Comparison of ENCODE assay signal across 8 cellular contexts in genomic region chr5:180494510-180495181, GRCh38. TPM values are rescaled to one million over a fixed set of nuclear protein-coding genes. Genes with fewer than 3 reads are reported as not detected.
DNase-seq lines count a peak whose midpoint lies in the region; ATAC-seq and TF ChIP-seq lines count a peak whose summit lies in the region.

No MANE protein-coding gene starts in this region.

- BruUV-seq in A673 (replicated peaks; lab: Mats Ljungman, UMichigan), result no TSS peak

- peak overlapping the region; percentile 98 for H3K4me3 ChIP-seq in A673 (ENCODE audit: low read depth, low read length, poor library complexity, severe bottlenecking)
- peak overlapping the region; percentile 84 to 86 for H3K4me3 ChIP-seq in SK-N-SH (ENCODE audit: low read depth in 2 of 2, low read length in 1 of 2)
- peak overlapping the region; percentile 77 for H3K4me3 ChIP-seq in astrocyte of the spinal cord (ENCODE audit: low read depth, low read length)
- H3K4me3 ChIP-seq in iPS-15b (ENCODE audit: low read depth, low read length), result peak overlapping the region; percentile 91
- peak overlapping the region; percentile 79 for H3K4me3 ChIP-seq in skeletal muscle cell (ENCODE audit: low read depth, low read length)

- peaks cover 20% of the 10 kb centered on the region for H3K36me3 ChIP-seq in A673 (ENCODE audit: insufficient read depth, low read length, poor library complexity, severe bottlenecking)
- peaks cover 2 to 12% of the 10 kb centered on the region in 2 experiments for H3K36me3 ChIP-seq in SK-N-SH (replicated peaks in 1 of 2; ENCODE audit: control insufficient read depth in 1 of 2, insufficient read depth in 2 of 2, low read length in 1 of 2)
- peaks cover 4% of the 10 kb centered on the region for H3K36me3 ChIP-seq in iPS-15b (ENCODE audit: control insufficient read depth, insufficient read depth, low read length)

- H3K27ac ChIP-seq in A673 (ENCODE audit: low read depth, low read length, poor library complexity, severe bottlenecking) (peak overlapping the region; percentile 98), SK-N-SH (ENCODE audit: low read depth in 2 of 2, low read length in 1 of 2) (peak overlapping the region; percentile 80 to 83)

- H2AFZ ChIP-seq in SK-N-SH (ENCODE audit: low read depth), result peak overlapping the region; percentile 84

- no peaks in the 10 kb centered on the region for H3K9me2 ChIP-seq in SK-N-SH

- H3K9me3 ChIP-seq in A673 (ENCODE audit: low read depth, low read length, poor library complexity, severe bottlenecking) (no peaks in the 10 kb centered on the region), SK-N-SH (no peaks in the 10 kb centered on the region), iPS-15b (ENCODE audit: control insufficient read depth, insufficient read depth, low read length) (no peaks in the 10 kb centered on the region)

- peak overlapping the region; percentile 92 for H3K4me2 ChIP-seq in SK-N-SH

- TF ChIP-seq CTCF in A673 (conservative IDR thresholded peaks at IDR 0.05; ENCODE audit: low read depth, low read length), result 0 out of 2 replicates have a peak, but pooled peaks have one; percentile 11
- TF ChIP-seq CTCF in SK-N-SH (IDR thresholded peaks at IDR 0.05), result no peak
- TF ChIP-seq CTCF in astrocyte of the spinal cord (IDR thresholded peaks at IDR 0.05; ENCODE audit: low read depth, low read length), result no peak

- H3K4me1 ChIP-seq in A673 (ENCODE audit: insufficient read depth, low read length, poor library complexity, severe bottlenecking) (peaks cover 18% of the 10 kb centered on the region), SK-N-SH (ENCODE audit: control insufficient read depth in 1 of 2, insufficient read depth in 2 of 2, low read depth in 1 of 2, low read length in 1 of 2) (peaks cover 9 to 10% of the 10 kb centered on the region in 2 experiments; a peak in 3 of 4 replicates), iPS-15b (ENCODE audit: control insufficient read depth, insufficient read depth, low read length) (peaks cover 7% of the 10 kb centered on the region)

- DNase-seq in A673 (ENCODE audit: low spot score) (peak; percentile 25), SK-N-SH (peak; percentile 82), astrocyte of the spinal cord (ENCODE audit: low read depth, low spot score) (peak; percentile 28), skeletal muscle cell (ENCODE audit: low read depth) (no peak), NCI-H2029 treated with DMSO at 0.1 percent for 48 hours (lab: John Stamatoyannopoulos, UW) (no peak)

- ATAC-seq in GM18519 (IDR thresholded peaks at IDR 0.05; ENCODE audit: low FRiP score, unreplicated experiment) (peak; percentile 26), HG03039 (IDR thresholded peaks at IDR 0.05; ENCODE audit: unreplicated experiment) (peak; percentile 34)

- no peak for TF ChIP-seq RAD21 in SK-N-SH (IDR thresholded peaks at IDR 0.05; ENCODE audit: low read length)

- 2% methylated on average over 11 of the region's 92 CpGs for WGBS in SK-N-SH (ENCODE audit: low lambda C conversion rate)

- peaks cover 46% of the 10 kb centered on the region for H4K20me1 ChIP-seq in SK-N-SH (ENCODE audit: insufficient read depth)

- peaks cover 54% of the 10 kb centered on the region for H3K79me2 ChIP-seq in SK-N-SH (ENCODE audit: insufficient read depth)

- intact Hi-C loops in A673 (cut with micrococcal nuclease; ENCODE audit: unreplicated experiment), result loop anchor here (5.0 kb wide), 1 partner anchor 142 kb away; the partner anchor contains the start of gene GFPT2

- CTCF ChIA-PET in A673 (lab: Charles Lee), result no interaction called here
- CTCF ChIA-PET in SK-N-SH (lab: Yijun Ruan, JAX), result interaction anchor here (1.5 kb wide), 1 partner anchor 166 kb away, joined by 4 read pairs; no protein-coding TSS in a partner anchor

- POLR2A ChIA-PET in A673 (lab: Charles Lee; ENCODE audit: low non-redundant PET), result interaction anchor here (0.7 kb wide), 1 partner anchor 561 kb away, joined by 5 read pairs; no protein-coding TSS in a partner anchor
- POLR2A ChIA-PET in SK-N-SH (lab: Yijun Ruan, JAX), result interaction anchor here (0.7 kb wide), 2 partner anchors 315 to 745 kb away, joined by 3 read pairs; no protein-coding TSS in a partner anchor

- in situ Hi-C loops in astrocyte of the spinal cord (cut with HindIII; ENCODE audit: low sequenced_read_pairs), result no loop called here

- H3K9ac ChIP-seq in SK-N-SH (peak overlapping the region; percentile 96), iPS-15b (ENCODE audit: low read depth, low read length) (peak overlapping the region; percentile 54)

- no peak for TF ChIP-seq EP300 in SK-N-SH (IDR thresholded peaks at IDR 0.05; ENCODE audit: borderline replicate concordance in 1 of 2, low read depth in 1 of 2, low read length in 1 of 2)

- H3K27me3 ChIP-seq in A673 (replicated peaks; ENCODE audit: insufficient read depth, low read depth, low read length, poor library complexity) (no peaks in the 10 kb centered on the region), SK-N-SH (ENCODE audit: insufficient read depth) (no peaks in the 10 kb centered on the region), iPS-15b (ENCODE audit: control insufficient read depth, insufficient read depth, low read length) (no peaks in the 10 kb centered on the region)

- H3F3A ChIP-seq in SK-N-SH (replicated peaks; ENCODE audit: insufficient read depth), result no peaks in the 10 kb centered on the region

TF ChIP-seq in SK-N-SH, 30 proteins besides CTCF, POLR2A, EP300 and RAD21:
- TF ChIP-seq MXI1 (IDR thresholded peaks at IDR 0.05; ENCODE audit: low read depth, low read length) (peak; percentile 13; the same call in 1 of the 2 replicates), FOSL2 (IDR thresholded peaks at IDR 0.05; ENCODE audit: borderline replicate concordance, low read depth) (no peak), YY1 (IDR thresholded peaks at IDR 0.05; ENCODE audit: low read depth) (no peak), PBX3 (IDR thresholded peaks at IDR 0.05) (peak; percentile 73)

RNA-seq across cellular contexts. Expression of gene CNOT6, which starts 0.5 kb away (rescaled TPM):
- total RNA-seq in A673 (2021), result 60.9 and 61.6 TPM in 2 replicates
- 9.3 and 17.1 TPM in 2 replicates for polyA plus RNA-seq in SK-N-SH (2012; rRNA removed)
- polyA plus RNA-seq in SK-N-SH (2012; cell fraction: cytosol; rRNA removed), result 13.3 TPM in 2 replicates
- polyA plus RNA-seq in SK-N-SH (2012; cell fraction: nucleus; rRNA removed), result 15.5 and 18.8 TPM in 2 replicates

Comparison
In these comparisons a context has a peak if more than half of its experiments do, and no peak if none do; other contexts are left out.
1. DNase-seq: peak in A673 (single experiment), SK-N-SH (single experiment) and astrocyte of the spinal cord (single experiment); none in skeletal muscle cell (single experiment) and NCI-H2029 treated with DMSO at 0.1 percent for 48 hours (single experiment).
2. Peak in every context shown above with its lines, with median percentiles within 50 percentile points of each other: H3K4me3 ChIP-seq.